8 cellular contexts compared by ENCODE assay signal in the genomic region with DNA sequence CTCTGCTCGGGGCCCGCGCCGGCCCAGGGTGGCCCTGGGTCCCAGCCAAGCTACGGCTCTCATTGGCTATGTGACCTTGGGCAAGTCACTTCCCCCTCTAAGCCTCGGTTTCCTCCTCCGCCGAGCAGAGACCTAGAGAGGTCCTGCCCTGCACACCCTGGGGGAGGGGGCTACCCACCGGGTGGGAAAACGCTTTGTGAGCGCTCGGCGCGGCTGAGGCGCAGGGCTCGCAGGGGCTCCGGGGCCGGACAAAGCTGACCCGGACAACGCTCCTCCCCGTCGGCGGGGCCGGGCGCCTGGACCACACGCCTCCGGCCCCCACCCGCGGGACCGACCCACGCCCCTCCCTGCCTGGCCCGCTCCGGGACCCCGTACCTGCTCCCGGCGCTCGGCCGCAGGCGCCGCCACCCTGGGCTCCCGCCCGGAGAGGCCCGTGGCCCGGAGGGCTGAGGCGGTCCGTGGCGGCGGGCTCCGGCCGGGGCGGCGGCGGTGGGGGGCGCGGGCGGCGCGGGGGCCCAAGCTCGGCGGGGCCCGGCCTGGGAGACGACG.
DNase-seq lines count a peak whose midpoint lies in the region; ATAC-seq and TF ChIP-seq lines count a peak whose summit lies in the region.

No MANE protein-coding gene starts in this region.

- H3K23ac ChIP-seq in H9 (ENCODE audit: insufficient read length, low read depth, low read length) = no peak overlapping the region

- peaks cover 51 to 65% of the 10 kb centered on the region in 2 experiments for H3K4me1 Mint-ChIP-seq in H9
- peaks cover 37% of the 10 kb centered on the region for H3K4me1 Mint-ChIP-seq in endodermal cell
- peaks cover 72% of the 10 kb centered on the region for H3K4me1 Mint-ChIP-seq in stimulated activated naive CD8-positive, alpha-beta T cell treated with anti-CD3 and anti-CD28 coated beads, Interleukin-15, amount 100 ng/mL, for 72 hours

- H3K9ac ChIP-seq in H9 (ENCODE audit: extremely low read depth, insufficient read length, low read length) (peak overlapping the region; percentile 78), endodermal cell (ENCODE audit: extremely low read depth, low read length, poor library complexity, severe bottlenecking) (peak overlapping the region; percentile 82), muscle layer of colon (ENCODE audit: low read length) (peak overlapping the region; percentile 90)

- no peaks in the 10 kb centered on the region; a peak in 1 of 5 replicates for H3K9me3 Mint-ChIP-seq in H9
- H3K9me3 Mint-ChIP-seq in endodermal cell = no peaks in the 10 kb centered on the region
- no peaks in the 10 kb centered on the region for H3K9me3 Mint-ChIP-seq in stimulated activated naive CD8-positive, alpha-beta T cell treated with anti-CD3 and anti-CD28 coated beads, Interleukin-15, amount 100 ng/mL, for 72 hours

- H4K20me1 ChIP-seq in H9 (ENCODE audit: control insufficient read depth, insufficient read depth, insufficient read length) = no peaks in the 10 kb centered on the region

- H3K23me2 ChIP-seq in H9 (ENCODE audit: insufficient read length, low read depth, low read length, poor library complexity, severe bottlenecking) = peaks cover 13% of the 10 kb centered on the region

- H3K14ac ChIP-seq in H9 (ENCODE audit: insufficient read depth, low read length) = peak overlapping the region; percentile 91

- H3K4me3 Mint-ChIP-seq in H9 (peak overlapping the region; percentile 85 to 96), endodermal cell (peak overlapping the region; percentile 74)
- peak overlapping the region; percentile 85 to 87 for H3K4me3 Mint-ChIP-seq in stimulated activated naive CD8-positive, alpha-beta T cell treated with anti-CD3 and anti-CD28 coated beads, Interleukin-15, amount 100 ng/mL, for 72 hours

- H4K91ac ChIP-seq in H9 (ENCODE audit: insufficient read length, low read depth, low read length) = peak overlapping the region; percentile 22

- H3K4me3 ChIP-seq in GM12864 (ENCODE audit: low read depth, low read length) (peak overlapping the region; percentile 99), endodermal cell (ENCODE audit: low read length) (peak overlapping the region; percentile 93), muscle layer of colon (ENCODE audit: low read depth in 1 of 2, low read length in 2 of 2) (peak overlapping the region; percentile 89 to 95)

- no peak overlapping the region for H3K4ac ChIP-seq in H9 (ENCODE audit: low read depth, low read length)

- H3K36me3 ChIP-seq in endodermal cell (ENCODE audit: control insufficient read depth, insufficient read depth, low read length) = peaks cover 3% of the 10 kb centered on the region
- no peaks in the 10 kb centered on the region for H3K36me3 ChIP-seq in muscle layer of colon (ENCODE audit: insufficient read depth, low read length)

- H3K18ac ChIP-seq in H9 (ENCODE audit: insufficient read length, low read depth, low read length) = peak overlapping the region; percentile 70

- H3K4me1 ChIP-seq in H9 (ENCODE audit: insufficient read depth, low read length) (peaks cover 19% of the 10 kb centered on the region; the same call in 1 of the 2 replicates), endodermal cell (ENCODE audit: control insufficient read depth, insufficient read depth, low read length) (peaks cover 4% of the 10 kb centered on the region), muscle layer of colon (ENCODE audit: insufficient read depth, low read length) (peaks cover 25% of the 10 kb centered on the region)

- no peak overlapping the region for H2BK120ac ChIP-seq in H9 (ENCODE audit: low read depth, low read length, poor library complexity, severe bottlenecking)

- no peak overlapping the region for H2AK5ac ChIP-seq in H9 (ENCODE audit: insufficient read length, low read length)

- WGBS in H9 (ENCODE audit: extremely low coverage, insufficient read length, low lambda C conversion rate) = no CpG with 5 or more reads among the region's 63 CpGs
- 0% methylated on average over 21 to 63 of the region's 63 CpGs for WGBS in endodermal cell (ENCODE audit: insufficient coverage in 1 of 2, insufficient read length in 1 of 2), 2 experiments

- peak overlapping the region in 2 of 3 experiments; percentile 94 to 98; a peak in 3 of 7 replicates for H3K27ac Mint-ChIP-seq in H9
- H3K27ac Mint-ChIP-seq in endodermal cell = peak overlapping the region; percentile 85
- H3K27ac Mint-ChIP-seq in stimulated activated naive CD8-positive, alpha-beta T cell treated with anti-CD3 and anti-CD28 coated beads, Interleukin-15, amount 100 ng/mL, for 72 hours = peak overlapping the region; percentile 77 to 94

- TF ChIP-seq CTCF in GM12864 (IDR thresholded peaks at IDR 0.05; ENCODE audit: low read depth, low read length, missing control alignments) (no peak), H9 (conservative IDR thresholded peaks at IDR 0.05) (no peak), endodermal cell (conservative IDR thresholded peaks at IDR 0.05) (no peak)

- no peak overlapping the region for H2BK15ac ChIP-seq in H9 (ENCODE audit: low read depth, low read length)

- no peak overlapping the region for H4K8ac ChIP-seq in H9 (replicated peaks; ENCODE audit: insufficient read length, low read depth, low read length)

- H3K27me3 Mint-ChIP-seq in H9 (ENCODE audit: low read depth) (no peaks in the 10 kb centered on the region), endodermal cell (ENCODE audit: insufficient read depth) (no peaks in the 10 kb centered on the region)
- H3K27me3 Mint-ChIP-seq in stimulated activated naive CD8-positive, alpha-beta T cell treated with anti-CD3 and anti-CD28 coated beads, Interleukin-15, amount 100 ng/mL, for 72 hours = no peaks in the 10 kb centered on the region

- H4K5ac ChIP-seq in H9 (ENCODE audit: insufficient read length, low read depth, low read length) = no peak overlapping the region

- H2AFZ ChIP-seq in H9 (ENCODE audit: low read length) = no peak overlapping the region

- H3K56ac ChIP-seq in H9 (ENCODE audit: insufficient read length, low read depth, low read length) = no peak overlapping the region

- H3K79me1 ChIP-seq in H9 (ENCODE audit: insufficient read depth, low read depth, low read length, poor library complexity, severe bottlenecking) = no peaks in the 10 kb centered on the region

- H3K36me3 Mint-ChIP-seq in H9 (ENCODE audit: insufficient read depth in 1 of 3, low read depth in 3 of 3) (peaks cover 0 to 13% (median 4%) of the 10 kb centered on the region in 3 experiments; a peak in 6 of 7 replicates), endodermal cell (ENCODE audit: low read depth) (peaks cover 2% of the 10 kb centered on the region)

- no peak overlapping the region for H2BK20ac ChIP-seq in H9 (ENCODE audit: low read depth, low read length, poor library complexity, severe bottlenecking)

- H2BK12ac ChIP-seq in H9 (ENCODE audit: insufficient read length, low read depth, low read length) = no peak overlapping the region

- DNase-seq in GM12864 (ENCODE audit: low read depth) = no peak
- peak; percentile 39 for DNase-seq in H9
- peak; percentile 43 for DNase-seq in M059J (ENCODE audit: low read depth)
- DNase-seq in activated CD4-positive, alpha-beta T cell treated with anti-CD3 and anti-CD28 coated beads, Interleukin-2, amount 50 U/mL, for 48 hours = peak; percentile 58 to 67
- peak; percentile 81 for DNase-seq in endodermal cell
- DNase-seq in stimulated activated naive CD8-positive, alpha-beta T cell treated with anti-CD3 and anti-CD28 coated beads, Interleukin-15, amount 100 ng/mL, for 72 hours = peak; percentile 65 to 74
- DNase-seq in NCI-H1105 (lab: John Stamatoyannopoulos, UW) = no peak

- peak; percentile 60 for ATAC-seq in stimulated activated naive CD8-positive, alpha-beta T cell treated with anti-CD3 and anti-CD28 coated beads, Interleukin-15, amount 100 ng/mL, for 72 hours

- peak overlapping the region; percentile 89 for H3K4me2 ChIP-seq in H9 (ENCODE audit: insufficient read depth, insufficient read length, low read length)

- H3T11ph ChIP-seq in H9 (ENCODE audit: low read length) = no peak overlapping the region

- peaks cover 20% of the 10 kb centered on the region for H3K79me2 ChIP-seq in H9 (ENCODE audit: insufficient read depth, low read length)

- H3K9me3 ChIP-seq in H9 (ENCODE audit: control insufficient read depth, low read depth, low read length) = no peaks in the 10 kb centered on the region
- no peaks in the 10 kb centered on the region for H3K9me3 ChIP-seq in endodermal cell (ENCODE audit: control insufficient read depth, low read length)
- no peaks in the 10 kb centered on the region for H3K9me3 ChIP-seq in muscle layer of colon (ENCODE audit: low read length)

- no peak overlapping the region for H2BK5ac ChIP-seq in H9 (ENCODE audit: insufficient read length, low read length)

- no peaks in the 10 kb centered on the region for H3K27me3 ChIP-seq in H9 (ENCODE audit: insufficient read depth, low read length)
- H3K27me3 ChIP-seq in endodermal cell (ENCODE audit: control insufficient read depth, insufficient read depth, low read length, poor library complexity, severe bottlenecking) = no peaks in the 10 kb centered on the region
- H3K27me3 ChIP-seq in muscle layer of colon (ENCODE audit: control insufficient read depth in 1 of 2, insufficient read depth in 2 of 2, low read length in 2 of 2) = no peaks in the 10 kb centered on the region

- H3K27ac ChIP-seq in H9 (ENCODE audit: insufficient read length, low read depth, low read length) (no peak overlapping the region), endodermal cell (ENCODE audit: low read depth, low read length) (peak overlapping the region; percentile 83), muscle layer of colon (ENCODE audit: low read depth, low read length) (peak overlapping the region; percentile 82)

Comparison
In these comparisons a context has a peak if more than half of its experiments do, and no peak if none do; other contexts are left out.
1. DNase-seq: peak in H9 (single experiment), M059J (single experiment), activated CD4-positive, alpha-beta T cell treated with anti-CD3 and anti-CD28 coated beads, Interleukin-2, amount 50 U/mL, for 48 hours (2 of 2), endodermal cell (single experiment) and stimulated activated naive CD8-positive, alpha-beta T cell treated with anti-CD3 and anti-CD28 coated beads, Interleukin-15, amount 100 ng/mL, for 72 hours (2 of 2); none in GM12864 (single experiment) and NCI-H1105 (single experiment).
2. Peak in every context shown above with its lines, with median percentiles within 50 percentile points of each other: H3K4me3 ChIP-seq, H3K9ac ChIP-seq, H3K27ac Mint-ChIP-seq and H3K4me3 Mint-ChIP-seq.